ENCODE assay signal across 1 cellular context in the genomic region with DNA sequence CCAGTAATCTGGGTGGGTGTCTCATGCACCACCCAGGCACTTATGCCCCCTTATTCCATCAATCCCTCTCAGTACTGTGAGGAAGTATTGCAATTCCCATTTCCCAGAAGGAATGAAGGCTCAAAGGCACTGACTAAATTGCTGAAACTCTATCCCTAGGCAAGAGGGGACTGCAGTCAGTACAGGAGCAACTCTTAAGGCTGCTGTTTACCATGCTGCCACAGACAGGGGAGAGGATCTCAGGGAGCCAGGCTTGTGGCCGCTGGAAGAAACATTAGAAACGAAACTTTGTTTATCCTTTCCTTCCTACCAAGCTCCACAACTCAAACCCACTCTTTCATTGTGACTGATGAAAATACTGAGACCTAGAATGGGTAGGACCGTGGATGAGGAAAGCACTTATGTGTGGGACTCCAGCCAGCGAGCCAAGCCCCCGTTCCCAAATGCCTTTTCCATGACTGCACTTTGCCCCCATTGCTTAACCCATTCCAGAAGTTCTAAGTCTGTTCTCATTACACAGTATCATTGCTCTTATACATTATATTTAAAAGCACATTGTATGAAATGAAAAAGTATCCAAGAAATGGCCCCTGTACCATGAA.
TF ChIP-seq lines count a peak whose summit lies in the region.

No MANE protein-coding gene starts in this region.

TF ChIP-seq in HepG2, 621 proteins besides CTCF, POLR2A, EP300 and RAD21 (continued from another document and continues in another):
- TF ChIP-seq POGZ (CRISPR knock-in tag; IDR thresholded peaks at IDR 0.05) (peak; percentile 44; the same call in 1 of the 2 replicates), MIER3 (CRISPR knock-in tag; IDR thresholded peaks at IDR 0.05; ENCODE audit: borderline replicate concordance) (0 out of 2 replicates have a peak, but pooled peaks have one; percentile 50), KLF6 (CRISPR knock-in tag; IDR thresholded peaks at IDR 0.05) (no peak), RARA (CRISPR knock-in tag; IDR thresholded peaks at IDR 0.05) (peak; percentile 37; the same call in 1 of the 2 replicates), MAF1 (CRISPR knock-in tag; IDR thresholded peaks at IDR 0.05; ENCODE audit: borderline replicate concordance) (no peak), PPARG (CRISPR knock-in tag; conservative IDR thresholded peaks at IDR 0.05) (peak; percentile 57; the same call in 1 of the 2 replicates), CEBPB (IDR thresholded peaks at IDR 0.05; ENCODE audit: borderline replicate concordance, low read depth, low read length) (peak; percentile 86; the same call in 1 of the 2 replicates), HMG20B (CRISPR knock-in tag; conservative IDR thresholded peaks at IDR 0.05) (no peak), CREB1 (IDR thresholded peaks at IDR 0.05) (no peak), CREB1 (CRISPR knock-in tag; IDR thresholded peaks at IDR 0.05) (peak; percentile 24; the same call in 1 of the 2 replicates), RFX1 (IDR thresholded peaks at IDR 0.05) (no peak), ZNF589 (CRISPR knock-in tag; conservative IDR thresholded peaks at IDR 0.05) (no peak), ZBTB21 (CRISPR knock-in tag; IDR thresholded peaks at IDR 0.05) (no peak), JUN (CRISPR knock-in tag; IDR thresholded peaks at IDR 0.05) (no peak), ZSCAN31 (CRISPR knock-in tag; IDR thresholded peaks at IDR 0.05; ENCODE audit: low read depth) (no peak), FOXA3 (CRISPR knock-in tag; IDR thresholded peaks at IDR 0.05) (no peak), XBP1 (CRISPR knock-in tag; IDR thresholded peaks at IDR 0.05) (no peak), ZNF598 (CRISPR knock-in tag; IDR thresholded peaks at IDR 0.05; ENCODE audit: borderline replicate concordance) (no peak), FOSL2 (CRISPR knock-in tag; IDR thresholded peaks at IDR 0.05) (peak; percentile 57), SKI (IDR thresholded peaks at IDR 0.05; ENCODE audit: partially characterized antibody) (no peak), SOX13 (IDR thresholded peaks at IDR 0.05) (no peak), SOX13 (CRISPR knock-in tag; conservative IDR thresholded peaks at IDR 0.05 in 1 of 2, IDR thresholded peaks at IDR 0.05 in 1 of 2) (peak in 1 of 2 experiments; percentile 52; a peak in 2 of 4 replicates), ISL2 (CRISPR knock-in tag; IDR thresholded peaks at IDR 0.05) (0 out of 2 replicates have a peak, but pooled peaks have one; percentile 25), SNAPC2 (CRISPR knock-in tag; IDR thresholded peaks at IDR 0.05) (0 out of 2 replicates have a peak, but pooled peaks have one; percentile 22), SALL1 (CRISPR knock-in tag; IDR thresholded peaks at IDR 0.05) (peak; percentile 69), ZNF629 (CRISPR knock-in tag; conservative IDR thresholded peaks at IDR 0.05) (peak; percentile 31; the same call in 1 of the 2 replicates), SALL2 (CRISPR knock-in tag; IDR thresholded peaks at IDR 0.05) (0 out of 2 replicates have a peak, but pooled peaks have one; percentile 42), KAT2B (IDR thresholded peaks at IDR 0.05; ENCODE audit: borderline replicate concordance, low read depth, low read length) (no peak), ZNF547 (CRISPR knock-in tag; IDR thresholded peaks at IDR 0.05) (no peak), TARDBP (CRISPR knock-in tag; IDR thresholded peaks at IDR 0.05) (peak; percentile 53; the same call in 1 of the 2 replicates), ZFP62 (CRISPR knock-in tag; IDR thresholded peaks at IDR 0.05) (no peak), STAT5B (CRISPR knock-in tag; IDR thresholded peaks at IDR 0.05) (no peak), HNF4G (IDR thresholded peaks at IDR 0.05; ENCODE audit: borderline replicate concordance, low read depth, low read length) (peak; percentile 80), HNF4G (CRISPR knock-in tag; IDR thresholded peaks at IDR 0.05; ENCODE audit: borderline replicate concordance, low read depth) (peak; percentile 66; the same call in 1 of the 2 replicates), SOX5 (CRISPR knock-in tag; IDR thresholded peaks at IDR 0.05; ENCODE audit: borderline replicate concordance) (peak; percentile 14; the same call in 1 of the 2 replicates), ZMYM3 (CRISPR knock-in tag; IDR thresholded peaks at IDR 0.05) (no peak), RFX3 (CRISPR knock-in tag; IDR thresholded peaks at IDR 0.05) (no peak), ZNF670 (CRISPR knock-in tag; IDR thresholded peaks at IDR 0.05; ENCODE audit: borderline replicate concordance) (0 out of 2 replicates have a peak, but pooled peaks have one; percentile 39), ZBTB38 (CRISPR knock-in tag; IDR thresholded peaks at IDR 0.05) (no peak), ARNT (IDR thresholded peaks at IDR 0.05) (no peak), MXD4 (CRISPR knock-in tag; IDR thresholded peaks at IDR 0.05) (no peak), PRPF4 (IDR thresholded peaks at IDR 0.05; ENCODE audit: low read depth, low read length, poor library complexity, severe bottlenecking) (no peak), RCOR2 (CRISPR knock-in tag; IDR thresholded peaks at IDR 0.05) (no peak)
- TF ChIP-seq, protein P1, sequence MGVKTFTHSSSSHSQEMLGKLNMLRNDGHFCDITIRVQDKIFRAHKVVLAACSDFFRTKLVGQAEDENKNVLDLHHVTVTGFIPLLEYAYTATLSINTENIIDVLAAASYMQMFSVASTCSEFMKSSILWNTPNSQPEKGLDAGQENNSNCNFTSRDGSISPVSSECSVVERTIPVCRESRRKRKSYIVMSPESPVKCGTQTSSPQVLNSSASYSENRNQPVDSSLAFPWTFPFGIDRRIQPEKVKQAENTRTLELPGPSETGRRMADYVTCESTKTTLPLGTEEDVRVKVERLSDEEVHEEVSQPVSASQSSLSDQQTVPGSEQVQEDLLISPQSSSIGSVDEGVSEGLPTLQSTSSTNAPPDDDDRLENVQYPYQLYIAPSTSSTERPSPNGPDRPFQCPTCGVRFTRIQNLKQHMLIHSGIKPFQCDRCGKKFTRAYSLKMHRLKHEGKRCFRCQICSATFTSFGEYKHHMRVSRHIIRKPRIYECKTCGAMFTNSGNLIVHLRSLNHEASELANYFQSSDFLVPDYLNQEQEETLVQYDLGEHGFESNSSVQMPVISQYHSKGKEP (CRISPR knock-in tag; IDR thresholded peaks at IDR 0.05): no peak
- TF ChIP-seq, protein P2, sequence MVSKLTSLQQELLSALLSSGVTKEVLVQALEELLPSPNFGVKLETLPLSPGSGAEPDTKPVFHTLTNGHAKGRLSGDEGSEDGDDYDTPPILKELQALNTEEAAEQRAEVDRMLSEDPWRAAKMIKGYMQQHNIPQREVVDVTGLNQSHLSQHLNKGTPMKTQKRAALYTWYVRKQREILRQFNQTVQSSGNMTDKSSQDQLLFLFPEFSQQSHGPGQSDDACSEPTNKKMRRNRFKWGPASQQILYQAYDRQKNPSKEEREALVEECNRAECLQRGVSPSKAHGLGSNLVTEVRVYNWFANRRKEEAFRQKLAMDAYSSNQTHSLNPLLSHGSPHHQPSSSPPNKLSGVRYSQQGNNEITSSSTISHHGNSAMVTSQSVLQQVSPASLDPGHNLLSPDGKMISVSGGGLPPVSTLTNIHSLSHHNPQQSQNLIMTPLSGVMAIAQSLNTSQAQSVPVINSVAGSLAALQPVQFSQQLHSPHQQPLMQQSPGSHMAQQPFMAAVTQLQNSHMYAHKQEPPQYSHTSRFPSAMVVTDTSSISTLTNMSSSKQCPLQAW (CRISPR knock-in tag; IDR thresholded peaks at IDR 0.05): no peak
- TF ChIP-seq, protein P3, sequence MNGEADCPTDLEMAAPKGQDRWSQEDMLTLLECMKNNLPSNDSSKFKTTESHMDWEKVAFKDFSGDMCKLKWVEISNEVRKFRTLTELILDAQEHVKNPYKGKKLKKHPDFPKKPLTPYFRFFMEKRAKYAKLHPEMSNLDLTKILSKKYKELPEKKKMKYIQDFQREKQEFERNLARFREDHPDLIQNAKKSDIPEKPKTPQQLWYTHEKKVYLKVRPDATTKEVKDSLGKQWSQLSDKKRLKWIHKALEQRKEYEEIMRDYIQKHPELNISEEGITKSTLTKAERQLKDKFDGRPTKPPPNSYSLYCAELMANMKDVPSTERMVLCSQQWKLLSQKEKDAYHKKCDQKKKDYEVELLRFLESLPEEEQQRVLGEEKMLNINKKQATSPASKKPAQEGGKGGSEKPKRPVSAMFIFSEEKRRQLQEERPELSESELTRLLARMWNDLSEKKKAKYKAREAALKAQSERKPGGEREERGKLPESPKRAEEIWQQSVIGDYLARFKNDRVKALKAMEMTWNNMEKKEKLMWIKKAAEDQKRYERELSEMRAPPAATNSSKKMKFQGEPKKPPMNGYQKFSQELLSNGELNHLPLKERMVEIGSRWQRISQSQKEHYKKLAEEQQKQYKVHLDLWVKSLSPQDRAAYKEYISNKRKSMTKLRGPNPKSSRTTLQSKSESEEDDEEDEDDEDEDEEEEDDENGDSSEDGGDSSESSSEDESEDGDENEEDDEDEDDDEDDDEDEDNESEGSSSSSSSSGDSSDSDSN (CRISPR knock-in tag; IDR thresholded peaks at IDR 0.05): no peak
- TF ChIP-seq, protein P4, sequence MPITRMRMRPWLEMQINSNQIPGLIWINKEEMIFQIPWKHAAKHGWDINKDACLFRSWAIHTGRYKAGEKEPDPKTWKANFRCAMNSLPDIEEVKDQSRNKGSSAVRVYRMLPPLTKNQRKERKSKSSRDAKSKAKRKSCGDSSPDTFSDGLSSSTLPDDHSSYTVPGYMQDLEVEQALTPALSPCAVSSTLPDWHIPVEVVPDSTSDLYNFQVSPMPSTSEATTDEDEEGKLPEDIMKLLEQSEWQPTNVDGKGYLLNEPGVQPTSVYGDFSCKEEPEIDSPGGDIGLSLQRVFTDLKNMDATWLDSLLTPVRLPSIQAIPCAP (CRISPR knock-in tag; IDR thresholded peaks at IDR 0.05; ENCODE audit: low read depth): no peak
- TF ChIP-seq, protein P5, sequence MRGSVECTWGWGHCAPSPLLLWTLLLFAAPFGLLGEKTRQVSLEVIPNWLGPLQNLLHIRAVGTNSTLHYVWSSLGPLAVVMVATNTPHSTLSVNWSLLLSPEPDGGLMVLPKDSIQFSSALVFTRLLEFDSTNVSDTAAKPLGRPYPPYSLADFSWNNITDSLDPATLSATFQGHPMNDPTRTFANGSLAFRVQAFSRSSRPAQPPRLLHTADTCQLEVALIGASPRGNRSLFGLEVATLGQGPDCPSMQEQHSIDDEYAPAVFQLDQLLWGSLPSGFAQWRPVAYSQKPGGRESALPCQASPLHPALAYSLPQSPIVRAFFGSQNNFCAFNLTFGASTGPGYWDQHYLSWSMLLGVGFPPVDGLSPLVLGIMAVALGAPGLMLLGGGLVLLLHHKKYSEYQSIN (CRISPR knock-in tag; IDR thresholded peaks at IDR 0.05; ENCODE audit: borderline replicate concordance): no peak
- TF ChIP-seq, protein P6, sequence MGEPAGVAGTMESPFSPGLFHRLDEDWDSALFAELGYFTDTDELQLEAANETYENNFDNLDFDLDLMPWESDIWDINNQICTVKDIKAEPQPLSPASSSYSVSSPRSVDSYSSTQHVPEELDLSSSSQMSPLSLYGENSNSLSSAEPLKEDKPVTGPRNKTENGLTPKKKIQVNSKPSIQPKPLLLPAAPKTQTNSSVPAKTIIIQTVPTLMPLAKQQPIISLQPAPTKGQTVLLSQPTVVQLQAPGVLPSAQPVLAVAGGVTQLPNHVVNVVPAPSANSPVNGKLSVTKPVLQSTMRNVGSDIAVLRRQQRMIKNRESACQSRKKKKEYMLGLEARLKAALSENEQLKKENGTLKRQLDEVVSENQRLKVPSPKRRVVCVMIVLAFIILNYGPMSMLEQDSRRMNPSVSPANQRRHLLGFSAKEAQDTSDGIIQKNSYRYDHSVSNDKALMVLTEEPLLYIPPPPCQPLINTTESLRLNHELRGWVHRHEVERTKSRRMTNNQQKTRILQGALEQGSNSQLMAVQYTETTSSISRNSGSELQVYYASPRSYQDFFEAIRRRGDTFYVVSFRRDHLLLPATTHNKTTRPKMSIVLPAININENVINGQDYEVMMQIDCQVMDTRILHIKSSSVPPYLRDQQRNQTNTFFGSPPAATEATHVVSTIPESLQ (CRISPR knock-in tag; conservative IDR thresholded peaks at IDR 0.05): no peak
- TF ChIP-seq, protein P7, sequence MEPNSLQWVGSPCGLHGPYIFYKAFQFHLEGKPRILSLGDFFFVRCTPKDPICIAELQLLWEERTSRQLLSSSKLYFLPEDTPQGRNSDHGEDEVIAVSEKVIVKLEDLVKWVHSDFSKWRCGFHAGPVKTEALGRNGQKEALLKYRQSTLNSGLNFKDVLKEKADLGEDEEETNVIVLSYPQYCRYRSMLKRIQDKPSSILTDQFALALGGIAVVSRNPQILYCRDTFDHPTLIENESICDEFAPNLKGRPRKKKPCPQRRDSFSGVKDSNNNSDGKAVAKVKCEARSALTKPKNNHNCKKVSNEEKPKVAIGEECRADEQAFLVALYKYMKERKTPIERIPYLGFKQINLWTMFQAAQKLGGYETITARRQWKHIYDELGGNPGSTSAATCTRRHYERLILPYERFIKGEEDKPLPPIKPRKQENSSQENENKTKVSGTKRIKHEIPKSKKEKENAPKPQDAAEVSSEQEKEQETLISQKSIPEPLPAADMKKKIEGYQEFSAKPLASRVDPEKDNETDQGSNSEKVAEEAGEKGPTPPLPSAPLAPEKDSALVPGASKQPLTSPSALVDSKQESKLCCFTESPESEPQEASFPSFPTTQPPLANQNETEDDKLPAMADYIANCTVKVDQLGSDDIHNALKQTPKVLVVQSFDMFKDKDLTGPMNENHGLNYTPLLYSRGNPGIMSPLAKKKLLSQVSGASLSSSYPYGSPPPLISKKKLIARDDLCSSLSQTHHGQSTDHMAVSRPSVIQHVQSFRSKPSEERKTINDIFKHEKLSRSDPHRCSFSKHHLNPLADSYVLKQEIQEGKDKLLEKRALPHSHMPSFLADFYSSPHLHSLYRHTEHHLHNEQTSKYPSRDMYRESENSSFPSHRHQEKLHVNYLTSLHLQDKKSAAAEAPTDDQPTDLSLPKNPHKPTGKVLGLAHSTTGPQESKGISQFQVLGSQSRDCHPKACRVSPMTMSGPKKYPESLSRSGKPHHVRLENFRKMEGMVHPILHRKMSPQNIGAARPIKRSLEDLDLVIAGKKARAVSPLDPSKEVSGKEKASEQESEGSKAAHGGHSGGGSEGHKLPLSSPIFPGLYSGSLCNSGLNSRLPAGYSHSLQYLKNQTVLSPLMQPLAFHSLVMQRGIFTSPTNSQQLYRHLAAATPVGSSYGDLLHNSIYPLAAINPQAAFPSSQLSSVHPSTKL (CRISPR knock-in tag; IDR thresholded peaks at IDR 0.05): peak; percentile 55
- TF ChIP-seq, protein P8, sequence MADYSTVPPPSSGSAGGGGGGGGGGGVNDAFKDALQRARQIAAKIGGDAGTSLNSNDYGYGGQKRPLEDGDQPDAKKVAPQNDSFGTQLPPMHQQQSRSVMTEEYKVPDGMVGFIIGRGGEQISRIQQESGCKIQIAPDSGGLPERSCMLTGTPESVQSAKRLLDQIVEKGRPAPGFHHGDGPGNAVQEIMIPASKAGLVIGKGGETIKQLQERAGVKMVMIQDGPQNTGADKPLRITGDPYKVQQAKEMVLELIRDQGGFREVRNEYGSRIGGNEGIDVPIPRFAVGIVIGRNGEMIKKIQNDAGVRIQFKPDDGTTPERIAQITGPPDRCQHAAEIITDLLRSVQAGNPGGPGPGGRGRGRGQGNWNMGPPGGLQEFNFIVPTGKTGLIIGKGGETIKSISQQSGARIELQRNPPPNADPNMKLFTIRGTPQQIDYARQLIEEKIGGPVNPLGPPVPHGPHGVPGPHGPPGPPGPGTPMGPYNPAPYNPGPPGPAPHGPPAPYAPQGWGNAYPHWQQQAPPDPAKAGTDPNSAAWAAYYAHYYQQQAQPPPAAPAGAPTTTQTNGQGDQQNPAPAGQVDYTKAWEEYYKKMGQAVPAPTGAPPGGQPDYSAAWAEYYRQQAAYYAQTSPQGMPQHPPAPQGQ (CRISPR knock-in tag; IDR thresholded peaks at IDR 0.05; ENCODE audit: borderline replicate concordance): no peak
